ENCODE assay signal across 9 cellular contexts in the genomic region with DNA sequence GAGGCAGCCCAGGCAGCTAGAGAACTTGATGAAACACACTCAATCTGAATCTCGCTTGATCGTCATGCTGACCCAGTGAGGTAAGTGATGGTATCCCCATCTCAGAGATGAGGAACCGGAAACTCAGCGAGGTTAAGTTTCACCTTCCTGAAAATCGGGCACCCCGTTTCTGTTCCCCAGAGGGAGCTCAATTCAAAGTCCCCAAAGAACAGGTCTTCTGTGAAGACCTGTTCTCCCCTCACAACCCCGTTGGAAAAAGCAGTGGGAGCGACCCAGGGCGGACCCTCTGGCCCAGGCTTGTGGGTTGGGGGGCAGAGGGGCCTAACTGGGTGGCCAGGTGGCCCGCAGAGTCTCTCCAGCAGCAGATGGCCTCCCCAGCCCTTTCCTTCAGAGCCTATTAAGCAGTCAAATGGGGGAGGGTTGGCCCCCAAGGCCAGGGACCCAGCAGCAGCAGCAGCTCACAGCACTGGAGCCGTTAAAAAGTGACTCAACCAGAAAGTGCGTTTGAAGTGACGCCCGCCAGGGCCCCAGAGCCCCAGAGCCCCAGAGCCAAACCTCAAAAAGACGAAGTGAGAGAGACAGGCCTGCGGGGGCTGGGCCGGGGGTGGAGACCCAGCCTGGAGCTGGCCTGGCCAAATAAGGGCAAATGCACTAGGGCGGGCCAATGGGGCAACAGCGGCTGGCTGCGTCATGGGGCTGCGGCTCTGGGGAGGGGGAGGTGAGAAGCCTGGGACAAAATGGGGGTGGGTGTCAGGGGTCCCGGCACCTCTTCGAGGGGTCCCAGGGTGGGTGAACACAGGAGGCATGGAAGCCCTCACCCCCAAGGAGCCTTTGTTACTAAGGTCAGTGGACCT. TPM values are rescaled to one million over a fixed set of nuclear protein-coding genes. Genes with fewer than 3 reads are reported as not detected.
A peak's percentile ranks its signal among the peaks of the same experiment; 100 is the strongest.
DNase-seq lines count a peak whose midpoint lies in the region; ATAC-seq and TF ChIP-seq lines count a peak whose summit lies in the region.
"Had no signal": no experiment of that assay in that cellular context is flagged by ENCODE, and none has a peak within 500 bp of the region (broad histone marks: within the 10 kb centered on the region; RNA-seq: fewer than 3 reads in every experiment).

No MANE protein-coding gene starts in this region.

- H3K27me3 ChIP-seq in thymus (ENCODE audit: control insufficient read depth, insufficient read depth) = no peaks in the 10 kb centered on the region

- TF ChIP-seq CTCF in GM12864 (IDR thresholded peaks at IDR 0.05; ENCODE audit: low read depth, low read length, missing control alignments) (no peak), fibroblast of pulmonary artery (IDR thresholded peaks at IDR 0.05; ENCODE audit: low read length, missing control alignments) (no peak)

- no peaks in the 10 kb centered on the region for H3K9me3 ChIP-seq in thymus (ENCODE audit: control insufficient read depth)

- WGBS in thymus = 3% methylated on average over 23 of the region's 23 CpGs

- ATAC-seq in HG02588 (IDR thresholded peaks at IDR 0.05; ENCODE audit: unreplicated experiment) = peak; percentile 56

- H3K4me1 ChIP-seq in thymus (ENCODE audit: control insufficient read depth, insufficient read depth, low read length) = peaks cover 33% of the 10 kb centered on the region

- peak overlapping the region; percentile 99 for H3K27ac ChIP-seq in thymus (ENCODE audit: low read depth)

- peak; percentile 94 for DNase-seq in GM12864 (ENCODE audit: low read depth)
- DNase-seq in NCI-H82 treated with DMSO at 0.1 percent for 48 hours (lab: John Stamatoyannopoulos, UW; ENCODE audit: unreplicated experiment) = peak; percentile 63
- peak; percentile 93 for DNase-seq in activated T-cell treated with anti-CD3 and anti-CD28 coated beads for 48 hours (ENCODE audit: low read depth)
- DNase-seq in fibroblast of pulmonary artery (ENCODE audit: low read depth) = peak; percentile 83
- DNase-seq in non-pigmented ciliary epithelial cell (ENCODE audit: low read depth) = peak; percentile 70
- DNase-seq in NCI-H2081 treated with DMSO at 0.1 percent for 48 hours (lab: John Stamatoyannopoulos, UW) = no peak

- H3K4me3 ChIP-seq in GM12864 (ENCODE audit: low read depth, low read length) (peak overlapping the region; percentile 97), fibroblast of pulmonary artery (replicated peaks; ENCODE audit: low read depth, low read length) (no peak overlapping the region), thymus (ENCODE audit: low read length) (peak overlapping the region; percentile 84)

- peaks cover 3% of the 10 kb centered on the region for H3K36me3 ChIP-seq in thymus (ENCODE audit: control insufficient read depth, insufficient read depth)

RNA-seq across cellular contexts. Expression of a gene that starts 9.2 kb away (rescaled TPM):
- 45.2 TPM for polyA plus RNA-seq in thymus
- polyA plus RNA-seq: endothelial cell of umbilical vein had no signal

RNA-seq across cellular contexts. Expression of a gene that starts 14.2 kb away (rescaled TPM):
- polyA plus RNA-seq in thymus = 103 TPM

RNA-seq across cellular contexts. Expression of a gene that starts 57.1 kb away (rescaled TPM):
- 5.6 TPM for polyA plus RNA-seq in thymus
- polyA plus RNA-seq: endothelial cell of umbilical vein had no signal
